In the genomic region with DNA sequence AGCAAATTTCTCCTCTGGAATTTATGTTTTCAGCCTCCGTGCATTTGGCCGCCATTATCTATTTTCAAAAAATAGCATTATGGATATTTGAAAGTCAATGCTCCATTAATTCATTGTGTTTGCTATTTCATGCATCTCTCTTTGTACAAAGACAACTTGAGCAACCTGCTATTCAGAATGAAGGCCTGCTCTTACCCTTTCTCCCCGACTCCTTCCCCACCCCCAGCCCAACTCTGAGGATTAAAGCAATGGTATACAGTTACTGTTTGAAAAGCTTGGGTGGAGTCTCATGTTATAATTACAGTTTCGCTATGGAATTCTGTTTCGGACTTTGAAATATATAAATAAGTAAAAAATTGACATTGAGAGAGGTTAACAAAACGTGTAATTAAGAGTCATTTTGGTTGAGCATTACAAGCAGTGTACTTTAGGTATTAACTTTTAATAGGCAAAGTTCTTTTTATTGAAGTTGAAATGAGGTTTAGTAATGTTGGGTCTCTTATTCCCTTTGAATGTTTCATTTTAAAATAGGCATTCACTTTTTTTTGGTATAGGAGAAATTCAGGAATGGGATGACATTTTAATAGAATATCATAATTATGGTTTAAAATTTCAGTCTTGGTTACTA, we compare ENCODE assay signal across 12 cellular contexts.
DNase-seq lines count a peak whose midpoint lies in the region; ATAC-seq, FAIRE-seq and TF ChIP-seq lines count a peak whose summit lies in the region.
"Had no signal": no experiment of that assay in that cellular context is flagged by ENCODE, and none has a peak within 500 bp of the region (broad histone marks: within the 10 kb centered on the region; RNA-seq: fewer than 3 reads in every experiment).

No MANE protein-coding gene starts in this region.

- H4K20me1 ChIP-seq in keratinocyte (ENCODE audit: control insufficient read depth, extremely low read depth, insufficient read depth, low read length) (no peaks in the 10 kb centered on the region), HepG2 (ENCODE audit: insufficient read depth, low read length) (no peaks in the 10 kb centered on the region)

- no TSS peak for BruUV-seq in HepG2 (replicated peaks; lab: Mats Ljungman, UMichigan)

- TF ChIP-seq EP300 in HepG2 (IDR thresholded peaks at IDR 0.05; ENCODE audit: low read depth in 2 of 2, low read length in 2 of 2) (no peak), HepG2 (CRISPR knock-in tag; IDR thresholded peaks at IDR 0.05; ENCODE audit: borderline replicate concordance) (no peak)

- no peak for FAIRE-seq in keratinocyte (lab: Jason Lieb, UNC)
- no peak for FAIRE-seq in HepG2 (lab: Jason Lieb, UNC)

- H3K27ac Mint-ChIP-seq in T-helper 1 cell treated with Interleukin-12 subunit alpha and Interleukin-12 subunit beta and Interleukin-4 antibody, amounts not matched to agents 30 μg/mL and 1 μg/mL, for 36 hours = peak overlapping the region; percentile 82
- peak overlapping the region; percentile 95 for H3K27ac Mint-ChIP-seq in activated CD8-positive, alpha-beta T cell treated with anti-CD3 and anti-CD28 coated beads for 36 hours
- peak overlapping the region; percentile 79 for H3K27ac Mint-ChIP-seq in stimulated activated naive B cell treated with anti-CD40 and anti-IgM and Interleukin-4, amounts not matched to agents 10 μg/mL and 1 μg/mL and 100 μg/mL, for 72 hours

- WGBS in HepG2 (ENCODE audit: low lambda C conversion rate) = 96% methylated on average over 6 of the region's 6 CpGs

- no peak for TF ChIP-seq POLR2A in HepG2 (IDR thresholded peaks at IDR 0.05; ENCODE audit: insufficient read depth in 1 of 2, low read depth in 2 of 2, low read length in 2 of 2)

- H3K27ac ChIP-seq in keratinocyte (ENCODE audit: control insufficient read depth, insufficient read depth, low read length) (peak overlapping the region; percentile 96), HepG2 (ENCODE audit: extremely low read length, insufficient read depth, low read length) (no peak overlapping the region)

- POLR2A ChIA-PET in activated CD8-positive, alpha-beta T cell treated with anti-CD3 and anti-CD28 coated beads for 36 hours (lab: Charles Lee) = interaction anchor here (2.0 to 4.0 kb wide), 3 partner anchors 32 to 92 kb away, joined by 6 to 22 read pairs (median 11); no protein-coding TSS in a partner anchor
- POLR2A ChIA-PET in HepG2 (lab: Yijun Ruan, JAX) = interaction anchor here (1.6 kb wide), 1 partner anchor 55 kb away, joined by 4 read pairs; no protein-coding TSS in a partner anchor

- H3K4me3 Mint-ChIP-seq in T-helper 1 cell treated with Interleukin-12 subunit alpha and Interleukin-12 subunit beta and Interleukin-4 antibody, amounts not matched to agents 30 μg/mL and 1 μg/mL, for 36 hours = peak overlapping the region; percentile 59
- no peak overlapping the region for H3K4me3 Mint-ChIP-seq in activated CD8-positive, alpha-beta T cell treated with anti-CD3 and anti-CD28 coated beads for 36 hours
- no peak overlapping the region for H3K4me3 Mint-ChIP-seq in stimulated activated naive B cell treated with anti-CD40 and anti-IgM and Interleukin-4, amounts not matched to agents 10 μg/mL and 1 μg/mL and 100 μg/mL, for 72 hours

- H3K4me1 Mint-ChIP-seq in T-helper 1 cell treated with Interleukin-12 subunit alpha and Interleukin-12 subunit beta and Interleukin-4 antibody, amounts not matched to agents 30 μg/mL and 1 μg/mL, for 36 hours (ENCODE audit: low read depth) = peaks cover 69% of the 10 kb centered on the region
- H3K4me1 Mint-ChIP-seq in activated CD8-positive, alpha-beta T cell treated with anti-CD3 and anti-CD28 coated beads for 36 hours (ENCODE audit: low read depth) = peaks cover 63% of the 10 kb centered on the region
- peaks cover 51 to 85% of the 10 kb centered on the region in 2 donors for H3K4me1 Mint-ChIP-seq in stimulated activated naive B cell treated with anti-CD40 and anti-IgM and Interleukin-4, amounts not matched to agents 10 μg/mL and 1 μg/mL and 100 μg/mL, for 72 hours

- H3K27me3 ChIP-seq in keratinocyte (ENCODE audit: control insufficient read depth, extremely low read depth, insufficient read depth, low read length) (no peaks in the 10 kb centered on the region), HepG2 (ENCODE audit: control insufficient read depth in 1 of 2, insufficient read depth in 2 of 2, low read length in 2 of 2) (no peaks in the 10 kb centered on the region)
- H3K27me3 ChIP-seq: uterus had no signal

- in situ Hi-C loops in HepG2 (cut with HindIII; ENCODE audit: extremely low pct_ligation_motif_present, low pct_unique_long_range_greater_than_20kb) = no loop called here

- no peaks in the 10 kb centered on the region for H3K9me1 ChIP-seq in keratinocyte (ENCODE audit: control insufficient read depth, extremely low read depth, insufficient read depth, low read length)

- H2AFZ ChIP-seq in keratinocyte (ENCODE audit: control insufficient read depth, low read length) (peak overlapping the region; percentile 50), HepG2 (ENCODE audit: low read length) (no peak overlapping the region)

- H3K9me3 Mint-ChIP-seq in T-helper 1 cell treated with Interleukin-12 subunit alpha and Interleukin-12 subunit beta and Interleukin-4 antibody, amounts not matched to agents 30 μg/mL and 1 μg/mL, for 36 hours = peaks cover 10% of the 10 kb centered on the region
- peaks cover 5% of the 10 kb centered on the region for H3K9me3 Mint-ChIP-seq in activated CD8-positive, alpha-beta T cell treated with anti-CD3 and anti-CD28 coated beads for 36 hours
- H3K9me3 Mint-ChIP-seq in stimulated activated naive B cell treated with anti-CD40 and anti-IgM and Interleukin-4, amounts not matched to agents 10 μg/mL and 1 μg/mL and 100 μg/mL, for 72 hours = peaks cover 8 to 11% of the 10 kb centered on the region in 2 donors

- no peaks in the 10 kb centered on the region for H3K27me3 Mint-ChIP-seq in T-helper 1 cell treated with Interleukin-12 subunit alpha and Interleukin-12 subunit beta and Interleukin-4 antibody, amounts not matched to agents 30 μg/mL and 1 μg/mL, for 36 hours (ENCODE audit: low read depth)
- no peaks in the 10 kb centered on the region for H3K27me3 Mint-ChIP-seq in activated CD8-positive, alpha-beta T cell treated with anti-CD3 and anti-CD28 coated beads for 36 hours
- H3K27me3 Mint-ChIP-seq in stimulated activated naive B cell treated with anti-CD40 and anti-IgM and Interleukin-4, amounts not matched to agents 10 μg/mL and 1 μg/mL and 100 μg/mL, for 72 hours = no peaks in the 10 kb centered on the region

- H3K9ac ChIP-seq in keratinocyte (ENCODE audit: control insufficient read depth, extremely low read depth, insufficient read depth, low read length) (peak overlapping the region; percentile 54), HepG2 (ENCODE audit: insufficient read depth, low read depth, low read length) (no peak overlapping the region)

- H3K4me1 ChIP-seq in keratinocyte (ENCODE audit: control insufficient read depth, extremely low read depth, insufficient read depth, low read length) = peaks cover 29% of the 10 kb centered on the region
- H3K4me1 ChIP-seq in HepG2 (ENCODE audit: insufficient read depth, low read length) = peaks cover 25% of the 10 kb centered on the region

- H3K36me3 ChIP-seq in keratinocyte (ENCODE audit: control insufficient read depth in 2 of 2, extremely low read depth in 1 of 2, insufficient read depth in 2 of 2, low read length in 2 of 2) = peaks cover 0 to 6% of the 10 kb centered on the region in 2 experiments
- peaks cover 3 to 5% of the 10 kb centered on the region in 2 experiments; a peak in 4 of 5 replicates for H3K36me3 ChIP-seq in HepG2 (replicated peaks in 1 of 2; ENCODE audit: control insufficient read depth in 1 of 2, insufficient read depth in 2 of 2, low read length in 2 of 2)
- H3K36me3 ChIP-seq: uterus had no signal

- no peak for DNase-seq in T-helper 1 cell
- DNase-seq in activated CD8-positive, alpha-beta T cell treated with anti-CD3 and anti-CD28 coated beads for 36 hours = no peak
- DNase-seq in keratinocyte (ENCODE audit: low read depth, low spot score) = no peak
- no peak for DNase-seq in stimulated activated naive B cell treated with anti-CD40 and anti-IgM and Interleukin-4, amounts not matched to agents 10 μg/mL and 1 μg/mL and 100 μg/mL, for 72 hours
- DNase-seq in posterior vena cava (ENCODE audit: low spot score) = no peak
- DNase-seq in T1000 (lab: John Stamatoyannopoulos, UW) = no peak
- no peak for DNase-seq in HepG2 (ENCODE audit: low spot score)
- DNase-seq: activated gamma-delta T cell treated with Interleukin-2 at 50 U/mL for 16 hours; SIG-M5; stimulated activated CD4-positive, alpha-beta T cell treated with anti-CD3 and anti-CD28 coated beads, Interleukin-4, amount 100 ng/mL, for 24 hours; uterus had no signal

- no peak for TF ChIP-seq CTCF in activated CD8-positive, alpha-beta T cell treated with anti-CD3 and anti-CD28 coated beads for 36 hours (IDR thresholded peaks at IDR 0.05)
- TF ChIP-seq CTCF in keratinocyte (optimal IDR thresholded peaks at IDR 0.05 in 1 of 3, IDR thresholded peaks at IDR 0.05 in 1 of 3, conservative IDR thresholded peaks at IDR 0.05 in 1 of 3; ENCODE audit: extremely low read depth in 1 of 3, insufficient read depth in 2 of 3, low read length in 3 of 3) (no peak), HepG2 (CRISPR knock-in tag; IDR thresholded peaks at IDR 0.05) (no peak)

- dilution Hi-C loops in keratinocyte (cut with MboI; ENCODE audit: extremely low pct_ligation_motif_present, low sequenced_read_pairs) = no loop called here

- H3K79me2 ChIP-seq in keratinocyte (ENCODE audit: control insufficient read depth, insufficient read depth, low read length) (peaks cover 12% of the 10 kb centered on the region), HepG2 (ENCODE audit: insufficient read depth, low read length) (no peaks in the 10 kb centered on the region)

- H3K9me3 ChIP-seq in keratinocyte (ENCODE audit: control insufficient read depth, low read depth, low read length) = no peaks in the 10 kb centered on the region
- H3K9me3 ChIP-seq in HepG2 (ENCODE audit: low read length) = no peaks in the 10 kb centered on the region
- H3K9me3 ChIP-seq: uterus had no signal

- CTCF ChIA-PET in activated CD8-positive, alpha-beta T cell treated with anti-CD3 and anti-CD28 coated beads for 36 hours (lab: Charles Lee) = interaction anchor here (1.8 kb wide), 1 partner anchor 8 kb away, joined by 9 read pairs; no protein-coding TSS in a partner anchor
- CTCF ChIA-PET in HepG2 (lab: Yijun Ruan, JAX; ENCODE audit: low intra/inter-chr PET ratio, low total read pairs) = no interaction called here

- peak overlapping the region in 2 of 3 experiments; percentile 52 to 53 for H3K4me3 ChIP-seq in keratinocyte (ENCODE audit: control insufficient read depth in 2 of 3, extremely low read depth in 1 of 3, insufficient read depth in 2 of 3, low read depth in 1 of 3, low read length in 3 of 3)
- H3K4me3 ChIP-seq in HepG2 (replicated peaks in 1 of 3; ENCODE audit: insufficient read depth in 1 of 3, low read depth in 2 of 3, low read length in 3 of 3) = no peak overlapping the region
- H3K4me3 ChIP-seq: uterus had no signal

- TF ChIP-seq RAD21 in HepG2 (CRISPR knock-in tag; IDR thresholded peaks at IDR 0.05) = no peak

- intact Hi-C loops in activated CD8-positive, alpha-beta T cell treated with anti-CD3 and anti-CD28 coated beads for 36 hours (cut with micrococcal nuclease) = no loop called here
- intact Hi-C loops in posterior vena cava (cut with DNase I) = loop anchor here in 1 of 2 donors (5.0 kb wide), 1 partner anchor 52 kb away; no protein-coding TSS in a partner anchor
- intact Hi-C loops in HepG2 (cut with micrococcal nuclease; ENCODE audit: unreplicated experiment) = no loop called here

- ATAC-seq in activated CD8-positive, alpha-beta T cell treated with anti-CD3 and anti-CD28 coated beads for 36 hours = no peak
- no peak for ATAC-seq in stimulated activated naive B cell treated with anti-CD40 and anti-IgM and Interleukin-4, amounts not matched to agents 10 μg/mL and 1 μg/mL and 100 μg/mL, for 72 hours (replicated peaks)
- ATAC-seq in HepG2 = no peak

- peaks cover 40% of the 10 kb centered on the region for H3K36me3 Mint-ChIP-seq in T-helper 1 cell treated with Interleukin-12 subunit alpha and Interleukin-12 subunit beta and Interleukin-4 antibody, amounts not matched to agents 30 μg/mL and 1 μg/mL, for 36 hours (ENCODE audit: low read depth)
- H3K36me3 Mint-ChIP-seq in activated CD8-positive, alpha-beta T cell treated with anti-CD3 and anti-CD28 coated beads for 36 hours (ENCODE audit: low read depth) = peaks cover 72% of the 10 kb centered on the region
- H3K36me3 Mint-ChIP-seq in stimulated activated naive B cell treated with anti-CD40 and anti-IgM and Interleukin-4, amounts not matched to agents 10 μg/mL and 1 μg/mL and 100 μg/mL, for 72 hours = peaks cover 69 to 81% of the 10 kb centered on the region in 2 donors

- H3K4me2 ChIP-seq in keratinocyte (ENCODE audit: control insufficient read depth, extremely low read depth, insufficient read depth, low read depth, low read length) (peak overlapping the region; percentile 95), HepG2 (ENCODE audit: low read depth, low read length) (no peak overlapping the region)

Comparison
In these comparisons a context has a peak if more than half of its experiments do, and no peak if none do; other contexts are left out.
1. H3K4me3 ChIP-seq: peak in keratinocyte (2 of 3); none in HepG2 (0 of 3).
2. Peak in every context shown above with its lines, with median percentiles within 50 percentile points of each other: H3K27ac Mint-ChIP-seq.